Comparison of ENCODE assay signal across 22 cellular contexts in genomic region chr20:45898285-45898684, GRCh38. TPM values are rescaled to one million over a fixed set of nuclear protein-coding genes. Genes with fewer than 3 reads are reported as not detected.
DNase-seq lines count a peak whose midpoint lies in the region; FAIRE-seq and TF ChIP-seq lines count a peak whose summit lies in the region.
"Had no signal": no experiment of that assay in that cellular context is flagged by ENCODE, and none has a peak within 500 bp of the region (broad histone marks: within the 10 kb centered on the region; RNA-seq: fewer than 3 reads in every experiment).

No MANE protein-coding gene starts in this region.

- H3K4me2 ChIP-seq in PC-9, result no peak overlapping the region
- H3K4me2 ChIP-seq in endothelial cell of umbilical vein (ENCODE audit: insufficient read depth, low read length), result no peak overlapping the region
- H3K4me2 ChIP-seq: GM23338 had no signal

- H4K20me1 ChIP-seq in PC-9 (ENCODE audit: insufficient read depth), result no peaks in the 10 kb centered on the region
- H4K20me1 ChIP-seq in endothelial cell of umbilical vein (replicated peaks; ENCODE audit: control insufficient read depth, extremely low read depth, insufficient read depth, low read length), result no peaks in the 10 kb centered on the region

- TF ChIP-seq POLR2A in endothelial cell of umbilical vein (IDR thresholded peaks at IDR 0.05; ENCODE audit: low read depth, low read length), result no peak

- H3K9me3 ChIP-seq in PC-9 (ENCODE audit: insufficient read depth, low read depth) (no peaks in the 10 kb centered on the region), endothelial cell of umbilical vein (replicated peaks; ENCODE audit: control insufficient read depth, insufficient read depth, low read length) (no peaks in the 10 kb centered on the region)

- H3K9me1 ChIP-seq in endothelial cell of umbilical vein (replicated peaks; ENCODE audit: control insufficient read depth, extremely low read depth, insufficient read depth, low read length), result no peaks in the 10 kb centered on the region

- no peak overlapping the region for H3K9ac ChIP-seq in endothelial cell of umbilical vein (replicated peaks; ENCODE audit: extremely low read depth, insufficient read depth, low read length)

- peaks cover 5% of the 10 kb centered on the region; the same call in 1 of the 2 replicates for H3K79me2 ChIP-seq in PC-9 (ENCODE audit: low read depth)
- no peaks in the 10 kb centered on the region for H3K79me2 ChIP-seq in endothelial cell of umbilical vein (ENCODE audit: control insufficient read depth, insufficient read depth, low read length)

- POLR2A ChIA-PET in PC-9 (lab: Charles Lee; ENCODE audit: unreplicated experiment) (no interaction called here), endothelial cell of umbilical vein (lab: Charles Lee) (interaction anchor here (0.6 kb wide), 1 partner anchor 37 kb away, joined by 4 read pairs; no protein-coding TSS in a partner anchor)

- DNase-seq in PC-9 (no peak), endothelial cell of umbilical vein (ENCODE audit: low read depth, low spot score) (no peak), NCI-H510A treated with DMSO at 0.1 percent for 48 hours (lab: John Stamatoyannopoulos, UW) (no peak), NAMALWA (ENCODE audit: low spot score) (no peak)
- DNase-seq: ACHN; C1 segment of cervical spinal cord; CD8-positive, alpha-beta memory T cell; DMS79; HCEC 1CT; NCI-H1105; NCI-H1694; NCI-H2081 treated with DMSO at 0.1 percent for 48 hours; NCI-H748 treated with DMSO at 0.1 percent for 48 hours; NK-92 treated with Interleukin-12 subunit alpha and Interleukin-12 subunit beta, amount 100 ng/mL, for 24 hours; RPMI8226; SIG-M5; T-cell had no signal

- FAIRE-seq in endothelial cell of umbilical vein (lab: Jason Lieb, UNC), result no peak
- FAIRE-seq: GM12892, GM18507, HTR-8/SVneo had no signal

- TSS peak; percentile 9 for BruUV-seq in PC-9 (replicated peaks; lab: Mats Ljungman, UMichigan)
- BruUV-seq in endothelial cell of umbilical vein (replicated peaks; lab: Mats Ljungman, UMichigan), result TSS peak; percentile 63

- H3K9me2 ChIP-seq in PC-9 (ENCODE audit: insufficient read depth), result no peaks in the 10 kb centered on the region

- intact Hi-C loops in PC-9 (cut with micrococcal nuclease; ENCODE audit: unreplicated experiment), result no loop called here
- intact Hi-C loops in endothelial cell of umbilical vein (cut with micrococcal nuclease), result no loop called here

- CTCF ChIA-PET in PC-9 (lab: Charles Lee), result interaction anchor here (0.5 kb wide), 1 partner anchor 73 kb away, joined by 8 read pairs; no protein-coding TSS in a partner anchor
- CTCF ChIA-PET in endothelial cell of umbilical vein (lab: Charles Lee), result interaction anchor here (2.1 kb wide), 1 partner anchor 72 kb away, joined by 5 read pairs; no protein-coding TSS in a partner anchor

- H3F3A ChIP-seq in PC-9 (ENCODE audit: insufficient read depth, low read depth), result peaks cover 44% of the 10 kb centered on the region

- H3K4me3 ChIP-seq in PC-9, result no peak overlapping the region
- no peak overlapping the region for H3K4me3 ChIP-seq in endothelial cell of umbilical vein (replicated peaks in 1 of 3; ENCODE audit: insufficient read depth in 1 of 3, low read depth in 1 of 3, low read length in 3 of 3)
- H3K4me3 ChIP-seq: GM23338 had no signal

- peaks cover 22% of the 10 kb centered on the region for H3K36me3 ChIP-seq in PC-9 (ENCODE audit: low read depth)
- peaks cover 4 to 32% of the 10 kb centered on the region in 2 experiments for H3K36me3 ChIP-seq in endothelial cell of umbilical vein (ENCODE audit: control insufficient read depth in 2 of 2, extremely low read depth in 1 of 2, insufficient read depth in 2 of 2, low read length in 2 of 2)

- H3K27me3 ChIP-seq in PC-9 (ENCODE audit: insufficient read depth, low read depth) (no peaks in the 10 kb centered on the region), endothelial cell of umbilical vein (ENCODE audit: control insufficient read depth in 2 of 2, insufficient read depth in 2 of 2, low read length in 2 of 2) (no peaks in the 10 kb centered on the region)

- dilution Hi-C loops in endothelial cell of umbilical vein (cut with MboI; ENCODE audit: extremely low pct_ligation_motif_present, low sequenced_read_pairs), result no loop called here

- H3K4me1 ChIP-seq in PC-9 (replicated peaks; ENCODE audit: insufficient read depth) (no peaks in the 10 kb centered on the region), endothelial cell of umbilical vein (ENCODE audit: control insufficient read depth, extremely low read depth, insufficient read depth, low read length) (no peaks in the 10 kb centered on the region)

- H3K27ac ChIP-seq in PC-9 (no peak overlapping the region), endothelial cell of umbilical vein (ENCODE audit: insufficient read depth, low read depth, low read length) (no peak overlapping the region)

- TF ChIP-seq CTCF in PC-9 (conservative IDR thresholded peaks at IDR 0.05), result no peak
- no peak for TF ChIP-seq CTCF in endothelial cell of umbilical vein (IDR thresholded peaks at IDR 0.05; ENCODE audit: extremely low read depth in 1 of 2, insufficient read depth in 1 of 2, low read depth in 1 of 2, low read length in 2 of 2)

- no peak overlapping the region for H2AFZ ChIP-seq in PC-9
- no peak overlapping the region for H2AFZ ChIP-seq in endothelial cell of umbilical vein (ENCODE audit: low read depth, low read length)
- H2AFZ ChIP-seq: GM23338 had no signal

TF ChIP-seq in endothelial cell of umbilical vein, 7 proteins besides CTCF, POLR2A, EP300 and RAD21:
- no peak for TF ChIP-seq FOS (IDR thresholded peaks at IDR 0.05; ENCODE audit: borderline replicate concordance, insufficient read depth, low read length)
- TF ChIP-seq GATA2 (IDR thresholded peaks at IDR 0.05; ENCODE audit: insufficient read depth, insufficient read length, low read depth, low read length), result no peak

RNA-seq across cellular contexts. Expression of gene CTSA, which starts 7.2 kb away (rescaled TPM):
- total RNA-seq in PC-9 (2021) (123 and 132 TPM in 2 replicates), endothelial cell of umbilical vein (156 and 169 TPM in 2 replicates)
- 409 and 427 TPM in 2 replicates for polyA plus RNA-seq in endothelial cell of umbilical vein
- 229 and 251 TPM in 2 replicates for polyA plus RNA-seq in endothelial cell of umbilical vein (2011; cell fraction: cytosol; rRNA removed)
- polyA plus RNA-seq in endothelial cell of umbilical vein (2011; cell fraction: nucleus; rRNA removed), result 482 and 635 TPM in 2 replicates
- polyA plus RNA-seq in endothelial cell of umbilical vein (2012), result 167 and 196 TPM in 2 replicates
- 209 and 279 TPM in 2 replicates for polyA minus RNA-seq in endothelial cell of umbilical vein
- 73.4 TPM for polyA minus RNA-seq in endothelial cell of umbilical vein (2011; cell fraction: cytosol; rRNA and poly(A)+ RNA removed)
- 132 and 133 TPM in 2 replicates for polyA minus RNA-seq in endothelial cell of umbilical vein (2011; cell fraction: nucleus; rRNA and poly(A)+ RNA removed)

RNA-seq across cellular contexts. Expression of gene NEURL2, which starts 7.3 kb away (rescaled TPM):
- 6.5 and 9.2 TPM in 2 replicates for total RNA-seq in PC-9 (2021)
- 5.4 and 6.5 TPM in 2 replicates for total RNA-seq in endothelial cell of umbilical vein
- 2.8 and 4.5 TPM in 2 replicates for polyA plus RNA-seq in endothelial cell of umbilical vein
- polyA plus RNA-seq in endothelial cell of umbilical vein (2011; cell fraction: cytosol; rRNA removed), result 1.2 and 1.9 TPM in 2 replicates
- 4.6 and 5.5 TPM in 2 replicates for polyA plus RNA-seq in endothelial cell of umbilical vein (2011; cell fraction: nucleus; rRNA removed)
- polyA plus RNA-seq in endothelial cell of umbilical vein (2012), result 0.95 and 1.7 TPM in 2 replicates
- 0.68 TPM in 1 of 2 replicates, not detected in the other for polyA minus RNA-seq in endothelial cell of umbilical vein
- 1.3 TPM for polyA minus RNA-seq in endothelial cell of umbilical vein (2011; cell fraction: cytosol; rRNA and poly(A)+ RNA removed)
- 2.2 and 5.2 TPM in 2 replicates for polyA minus RNA-seq in endothelial cell of umbilical vein (2011; cell fraction: nucleus; rRNA and poly(A)+ RNA removed)

RNA-seq across cellular contexts. Expression of gene SPATA25, which starts 10.9 kb away (rescaled TPM):
- total RNA-seq in PC-9 (2021) (5.2 and 6.3 TPM in 2 replicates), endothelial cell of umbilical vein (1.3 TPM in 1 of 2 replicates, not detected in the other)
- 0.69 and 1.0 TPM in 2 replicates for polyA plus RNA-seq in endothelial cell of umbilical vein
- 0.34 and 0.58 TPM in 2 replicates for polyA plus RNA-seq in endothelial cell of umbilical vein (2011; cell fraction: cytosol; rRNA removed)
- polyA plus RNA-seq in endothelial cell of umbilical vein (2011; cell fraction: nucleus; rRNA removed), result 2.9 and 3.8 TPM in 2 replicates
- polyA plus RNA-seq in endothelial cell of umbilical vein (2012), result 0.60 TPM in 1 of 2 replicates, not detected in the other
- 0.28 TPM in 1 of 2 replicates, not detected in the other for polyA minus RNA-seq in endothelial cell of umbilical vein
- polyA minus RNA-seq in endothelial cell of umbilical vein (2011; cell fraction: cytosol; rRNA and poly(A)+ RNA removed), result not detected
- 2.2 and 3.0 TPM in 2 replicates for polyA minus RNA-seq in endothelial cell of umbilical vein (2011; cell fraction: nucleus; rRNA and poly(A)+ RNA removed)
- total RNA-seq: NCI-H460 had no signal
- polyA plus RNA-seq: CD8-positive, alpha-beta memory T cell; GM23338 had no signal

RNA-seq across cellular contexts. Expression of gene PLTP, which starts 13.7 kb away (rescaled TPM):
- total RNA-seq in PC-9 (2021), result 113 and 127 TPM in 2 replicates
- 61.9 and 62.1 TPM in 2 replicates for total RNA-seq in endothelial cell of umbilical vein
- polyA plus RNA-seq in endothelial cell of umbilical vein, result 118 TPM in 2 replicates
- 70.8 and 89.9 TPM in 2 replicates for polyA plus RNA-seq in endothelial cell of umbilical vein (2011; cell fraction: cytosol; rRNA removed)
- 48.2 and 60.0 TPM in 2 replicates for polyA plus RNA-seq in endothelial cell of umbilical vein (2011; cell fraction: nucleus; rRNA removed)
- polyA plus RNA-seq in endothelial cell of umbilical vein (2012), result 71.4 and 133 TPM in 2 replicates
- polyA minus RNA-seq in endothelial cell of umbilical vein, result 67.3 and 73.5 TPM in 2 replicates
- polyA minus RNA-seq in endothelial cell of umbilical vein (2011; cell fraction: cytosol; rRNA and poly(A)+ RNA removed), result 1.1 TPM
- 19.4 and 23.8 TPM in 2 replicates for polyA minus RNA-seq in endothelial cell of umbilical vein (2011; cell fraction: nucleus; rRNA and poly(A)+ RNA removed)

RNA-seq across cellular contexts. Expression of gene ZSWIM1, which starts 17.3 kb away (rescaled TPM):
- total RNA-seq in PC-9 (2021) (13.2 and 13.5 TPM in 2 replicates), endothelial cell of umbilical vein (10.0 and 11.3 TPM in 2 replicates)
- polyA plus RNA-seq in endothelial cell of umbilical vein, result 8.5 and 9.4 TPM in 2 replicates
- 5.0 and 5.9 TPM in 2 replicates for polyA plus RNA-seq in endothelial cell of umbilical vein (2011; cell fraction: cytosol; rRNA removed)
- polyA plus RNA-seq in endothelial cell of umbilical vein (2011; cell fraction: nucleus; rRNA removed), result 6.7 and 7.2 TPM in 2 replicates
- 7.2 and 9.1 TPM in 2 replicates for polyA plus RNA-seq in endothelial cell of umbilical vein (2012)
- 20.0 and 22.0 TPM in 2 replicates for polyA minus RNA-seq in endothelial cell of umbilical vein
- polyA minus RNA-seq in endothelial cell of umbilical vein (2011; cell fraction: cytosol; rRNA and poly(A)+ RNA removed), result 16.8 TPM
- polyA minus RNA-seq in endothelial cell of umbilical vein (2011; cell fraction: nucleus; rRNA and poly(A)+ RNA removed), result 7.9 and 9.1 TPM in 2 replicates
